ENCODE assay signal across 8 cellular contexts in genomic region chr11:77637345-77638165, GRCh38. TPM values are rescaled to one million over a fixed set of nuclear protein-coding genes. Genes with fewer than 3 reads are reported as not detected.
DNase-seq lines count a peak whose midpoint lies in the region; ATAC-seq and TF ChIP-seq lines count a peak whose summit lies in the region.

Gene CLNS1A, minus strand, starts transcription at chr11:77637794. Its CDS starts 80 bp downstream, at chr11:77637714.

- H3K9me2 ChIP-seq in DOHH2 (replicated peaks; ENCODE audit: control insufficient read depth, low read length) (no peaks in the 10 kb centered on the region), GM23248 (ENCODE audit: insufficient read depth) (no peaks in the 10 kb centered on the region)

- H3K27me3 ChIP-seq in DOHH2 (ENCODE audit: control insufficient read depth, low read length) (no peaks in the 10 kb centered on the region), GM23248 (replicated peaks; ENCODE audit: insufficient read depth) (no peaks in the 10 kb centered on the region), RWPE2 (ENCODE audit: insufficient read depth, poor library complexity, severe bottlenecking) (no peaks in the 10 kb centered on the region)

- peaks cover 29% of the 10 kb centered on the region for H3K36me3 Mint-ChIP-seq in nephron (ENCODE audit: low read depth)
- peaks cover 35% of the 10 kb centered on the region for H3K36me3 Mint-ChIP-seq in stimulated activated naive CD8-positive, alpha-beta T cell treated with anti-CD3 and anti-CD28 coated beads, Interleukin-15, Interleukin-2, amounts not matched to agents 100 ng/mL and 50 ng/mL, for 24 hours (ENCODE audit: low read depth)

- peak within 1 kb of the TSS; percentile 90 to 98 (median 96) for H3K27ac Mint-ChIP-seq in nephron
- H3K27ac Mint-ChIP-seq in stimulated activated naive CD8-positive, alpha-beta T cell treated with anti-CD3 and anti-CD28 coated beads, Interleukin-15, Interleukin-2, amounts not matched to agents 100 ng/mL and 50 ng/mL, for 24 hours: peak within 1 kb of the TSS; percentile 91

- peak within 1 kb of the TSS; percentile 97 for H2AFZ ChIP-seq in GM23248

- H3K4me2 ChIP-seq in DOHH2 (ENCODE audit: low read length) (peak within 1 kb of the TSS; percentile 76), GM23248 (ENCODE audit: unreplicated experiment) (peak within 1 kb of the TSS; percentile 100)

- ATAC-seq in RWPE2 (ENCODE audit: low read depth): peak; percentile 99

- DNase-seq in GM23248: peak; percentile 95
- peak; percentile 91 for DNase-seq in LHCN-M2 (ENCODE audit: low read depth)
- peak; percentile 83 for DNase-seq in RWPE2 (ENCODE audit: low spot score)
- DNase-seq in activated T-helper 9 cell treated with anti-CD3 and anti-CD28 coated beads, Interleukin-2, amount 50 U/mL, for 16 hours (ENCODE audit: low read depth): peak; percentile 71
- peak; percentile 90 for DNase-seq in fibroblast of the aortic adventitia (ENCODE audit: low read depth)

- TF ChIP-seq CTCF in DOHH2 (IDR thresholded peaks at IDR 0.05; ENCODE audit: low read depth, low read length, poor library complexity, severe bottlenecking): no peak
- no peak for TF ChIP-seq CTCF in RWPE2 (IDR thresholded peaks at IDR 0.05; ENCODE audit: poor library complexity, severe bottlenecking)
- TF ChIP-seq CTCF in fibroblast of the aortic adventitia (IDR thresholded peaks at IDR 0.05; ENCODE audit: insufficient read depth, low read length): no peak
- TF ChIP-seq CTCF in nephron (IDR thresholded peaks at IDR 0.05; ENCODE audit: unreplicated experiment in 3 of 3): no peak

- peak within 1 kb of the TSS; percentile 92 to 97 (median 96) for H3K4me3 Mint-ChIP-seq in nephron
- peak within 1 kb of the TSS; percentile 92 for H3K4me3 Mint-ChIP-seq in stimulated activated naive CD8-positive, alpha-beta T cell treated with anti-CD3 and anti-CD28 coated beads, Interleukin-15, Interleukin-2, amounts not matched to agents 100 ng/mL and 50 ng/mL, for 24 hours

- peak within 1 kb of the TSS; percentile 64 for H3K27ac ChIP-seq in DOHH2 (ENCODE audit: low read depth, low read length)
- peak within 1 kb of the TSS; percentile 72 for H3K27ac ChIP-seq in GM23248
- peak within 1 kb of the TSS; percentile 47 for H3K27ac ChIP-seq in RWPE2 (ENCODE audit: poor library complexity, severe bottlenecking)

- H3K4me3 ChIP-seq in DOHH2 (ENCODE audit: low read length): peak within 1 kb of the TSS; percentile 96
- H3K4me3 ChIP-seq in GM23248: peak within 1 kb of the TSS; percentile 91
- peak within 1 kb of the TSS; percentile 75 for H3K4me3 ChIP-seq in RWPE2 (ENCODE audit: severe bottlenecking)
- peak within 1 kb of the TSS; percentile 96 for H3K4me3 ChIP-seq in fibroblast of the aortic adventitia (ENCODE audit: low read depth, low read length)

- WGBS in GM23248 (ENCODE audit: low coverage in 1 of 2, low lambda C conversion rate in 2 of 2, missing lambda C conversion rate in 2 of 2), 2 experiments: 1 to 3% methylated on average over 41 of the region's 41 CpGs

- H3K27me3 Mint-ChIP-seq in nephron (ENCODE audit: low read depth): no peaks in the 10 kb centered on the region
- no peaks in the 10 kb centered on the region for H3K27me3 Mint-ChIP-seq in stimulated activated naive CD8-positive, alpha-beta T cell treated with anti-CD3 and anti-CD28 coated beads, Interleukin-15, Interleukin-2, amounts not matched to agents 100 ng/mL and 50 ng/mL, for 24 hours

- in situ Hi-C loops in GM23248 (cut with MboI): no loop called here

- H3K9ac ChIP-seq in GM23248: peak within 1 kb of the TSS; percentile 89

- no peaks in the 10 kb centered on the region for H3K9me3 Mint-ChIP-seq in nephron
- peaks cover 6% of the 10 kb centered on the region for H3K9me3 Mint-ChIP-seq in stimulated activated naive CD8-positive, alpha-beta T cell treated with anti-CD3 and anti-CD28 coated beads, Interleukin-15, Interleukin-2, amounts not matched to agents 100 ng/mL and 50 ng/mL, for 24 hours

- H3K4me1 Mint-ChIP-seq in nephron: peaks cover 20% of the 10 kb centered on the region
- peaks cover 47% of the 10 kb centered on the region for H3K4me1 Mint-ChIP-seq in stimulated activated naive CD8-positive, alpha-beta T cell treated with anti-CD3 and anti-CD28 coated beads, Interleukin-15, Interleukin-2, amounts not matched to agents 100 ng/mL and 50 ng/mL, for 24 hours (ENCODE audit: low read depth)

- peaks cover 38% of the 10 kb centered on the region for H3K4me1 ChIP-seq in DOHH2 (ENCODE audit: control insufficient read depth, low read length)
- peaks cover 8% of the 10 kb centered on the region for H3K4me1 ChIP-seq in GM23248 (ENCODE audit: insufficient read depth)
- peaks cover 8% of the 10 kb centered on the region for H3K4me1 ChIP-seq in RWPE2 (ENCODE audit: insufficient read depth, poor library complexity, severe bottlenecking)

- no peaks in the 10 kb centered on the region for H3F3A ChIP-seq in DOHH2 (ENCODE audit: control insufficient read depth, insufficient read depth)
- H3F3A ChIP-seq in GM23248 (ENCODE audit: insufficient read depth): no peaks in the 10 kb centered on the region

- H3K36me3 ChIP-seq in DOHH2 (ENCODE audit: control insufficient read depth, low read length): peaks cover 41% of the 10 kb centered on the region
- no peaks in the 10 kb centered on the region for H3K36me3 ChIP-seq in GM23248 (ENCODE audit: low read depth)
- peaks cover 11% of the 10 kb centered on the region for H3K36me3 ChIP-seq in RWPE2 (ENCODE audit: low read depth)

- H3K79me2 ChIP-seq in DOHH2 (ENCODE audit: control insufficient read depth, low read length): peaks cover 59% of the 10 kb centered on the region
- peaks cover 50% of the 10 kb centered on the region for H3K79me2 ChIP-seq in GM23248 (ENCODE audit: insufficient read depth)

- H4K20me1 ChIP-seq in DOHH2 (ENCODE audit: control insufficient read depth, insufficient read depth, low read depth, low read length): peaks cover 6% of the 10 kb centered on the region; the same call in 1 of the 2 replicates
- H4K20me1 ChIP-seq in GM23248 (ENCODE audit: insufficient read depth): no peaks in the 10 kb centered on the region

- H3K9me3 ChIP-seq in DOHH2 (ENCODE audit: control insufficient read depth, insufficient read depth, low read length) (no peaks in the 10 kb centered on the region), GM23248 (ENCODE audit: low read depth) (no peaks in the 10 kb centered on the region), RWPE2 (ENCODE audit: severe bottlenecking) (no peaks in the 10 kb centered on the region)

RNA-seq across cellular contexts. Expression of gene CLNS1A, which starts in this region (rescaled TPM):
- total RNA-seq in GM23248 (2014; rRNA removed; shearing (Covaris generic)): 101 and 123 TPM in 2 replicates
- 97.3 and 97.4 TPM in 2 replicates for polyA plus RNA-seq in GM23248 (2016; fragmentation: Nextera tagmentation; extraction: Ambion mirVana)
- 131 and 168 TPM in 2 replicates for total RNA-seq in LHCN-M2 (2014; rRNA removed)
- polyA plus RNA-seq in LHCN-M2 (2012): 104 TPM
- total RNA-seq in fibroblast of the aortic adventitia (ENCODE audit: low replicate concordance): 116 and 419 TPM in 2 replicates

Comparison
In these comparisons a context has a peak if more than half of its experiments do, and no peak if none do; other contexts are left out.
1. Peak in every context shown above with its lines: DNase-seq, ATAC-seq, H3K4me3 ChIP-seq and H3K27ac ChIP-seq.